9 cellular contexts compared by ENCODE assay signal in genomic region chr15:41492597-41493204, GRCh38. TPM values are rescaled to one million over a fixed set of nuclear protein-coding genes. Genes with fewer than 3 reads are reported as not detected.
A peak's percentile ranks its signal among the peaks of the same experiment; 100 is the strongest.
DNase-seq lines count a peak whose midpoint lies in the region; ATAC-seq and TF ChIP-seq lines count a peak whose summit lies in the region.
"Had no signal": no experiment of that assay in that cellular context is flagged by ENCODE, and none has a peak within 500 bp of the region (broad histone marks: within the 10 kb centered on the region; RNA-seq: fewer than 3 reads in every experiment).

No MANE protein-coding gene starts in this region.

- H3K4me2 ChIP-seq in Karpas-422 (ENCODE audit: low read depth, low read length, poor library complexity, severe bottlenecking): peak overlapping the region; percentile 92

- H3K4me3 Mint-ChIP-seq in CD4-positive, CD25-positive, alpha-beta regulatory T cell: peak overlapping the region; percentile 84 to 99 (median 90)
- H3K4me3 Mint-ChIP-seq in neural crest cell: peak overlapping the region; percentile 82

- H3K4me1 ChIP-seq in CD4-positive, CD25-positive, alpha-beta regulatory T cell (ENCODE audit: control insufficient read depth, insufficient read depth, low read length, poor library complexity, severe bottlenecking): peaks cover 28% of the 10 kb centered on the region
- H3K4me1 ChIP-seq in Karpas-422 (ENCODE audit: low read length): peaks cover 18% of the 10 kb centered on the region
- H3K4me1 ChIP-seq in colonic mucosa: peaks cover 5% of the 10 kb centered on the region

- peak overlapping the region; percentile 100 for H2AFZ ChIP-seq in Karpas-422 (ENCODE audit: low read length)

- no peaks in the 10 kb centered on the region for H3K9me2 ChIP-seq in Karpas-422 (replicated peaks; ENCODE audit: insufficient read depth, low read length)

- H3K27me3 ChIP-seq in CD4-positive, CD25-positive, alpha-beta regulatory T cell (ENCODE audit: control insufficient read depth, insufficient read depth, low read length): peaks cover 10% of the 10 kb centered on the region
- H3K27me3 ChIP-seq in Karpas-422 (ENCODE audit: low read length) (no peaks in the 10 kb centered on the region), colonic mucosa (peaks cover 8% of the 10 kb centered on the region)

- peak overlapping the region; percentile 38 for H3K4me3 ChIP-seq in CD4-positive, CD25-positive, alpha-beta regulatory T cell (ENCODE audit: low read depth, low read length)
- peak overlapping the region; percentile 79 for H3K4me3 ChIP-seq in Karpas-422 (ENCODE audit: low read length)
- H3K4me3 ChIP-seq in colonic mucosa: peak overlapping the region; percentile 64

- peak overlapping the region; percentile 73 for H3K9ac ChIP-seq in Karpas-422 (ENCODE audit: low read length)
- peak overlapping the region; percentile 82 to 85 for H3K9ac ChIP-seq in colonic mucosa (ENCODE audit: low read depth in 2 of 2, low read length in 2 of 2)

- H3K27ac Mint-ChIP-seq in CD4-positive, CD25-positive, alpha-beta regulatory T cell: no peak overlapping the region
- H3K27ac Mint-ChIP-seq in neural crest cell (ENCODE audit: unreplicated experiment): no peak overlapping the region

- TF ChIP-seq CTCF in colonic mucosa (IDR thresholded peaks at IDR 0.05): no peak
- TF ChIP-seq CTCF in neural crest cell (conservative IDR thresholded peaks at IDR 0.05): no peak

- no peak overlapping the region for H3K27ac ChIP-seq in CD4-positive, CD25-positive, alpha-beta regulatory T cell (ENCODE audit: insufficient read depth, low read length, poor library complexity, severe bottlenecking)
- H3K27ac ChIP-seq in Karpas-422 (ENCODE audit: low read length) (no peak overlapping the region), colonic mucosa (peak overlapping the region; percentile 95)
- H3K27ac ChIP-seq: HL-60 had no signal

- no peaks in the 10 kb centered on the region for H3K9me3 Mint-ChIP-seq in CD4-positive, CD25-positive, alpha-beta regulatory T cell
- no peaks in the 10 kb centered on the region for H3K9me3 Mint-ChIP-seq in neural crest cell

- ATAC-seq in CD4-positive, CD25-positive, alpha-beta regulatory T cell (ENCODE audit: low read depth in 2 of 2): no peak
- ATAC-seq in GM19324 (IDR thresholded peaks at IDR 0.05; ENCODE audit: low FRiP score, unreplicated experiment) (no peak), GM21576 (IDR thresholded peaks at IDR 0.05; ENCODE audit: unreplicated experiment) (no peak)

- peaks cover 7% of the 10 kb centered on the region; the same call in 1 of the 2 replicates for H4K20me1 ChIP-seq in Karpas-422 (ENCODE audit: insufficient read depth, low read depth, low read length)

- DNase-seq in CD4-positive, CD25-positive, alpha-beta regulatory T cell: no peak
- no peak for DNase-seq in Karpas-422
- DNase-seq in colonic mucosa: no peak
- no peak for DNase-seq in neural crest cell (ENCODE audit: low read depth, low spot score)
- DNase-seq in DMS79 (lab: John Stamatoyannopoulos, UW): no peak
- DNase-seq in amygdala (lab: John Stamatoyannopoulos, UW): no peak

- H3K36me3 Mint-ChIP-seq in CD4-positive, CD25-positive, alpha-beta regulatory T cell: no peaks in the 10 kb centered on the region
- H3K36me3 Mint-ChIP-seq in neural crest cell (ENCODE audit: low read depth): peaks cover 2% of the 10 kb centered on the region

- H3K4me1 Mint-ChIP-seq in CD4-positive, CD25-positive, alpha-beta regulatory T cell: peaks cover 5 to 23% (median 15%) of the 10 kb centered on the region in 4 donors
- H3K4me1 Mint-ChIP-seq in neural crest cell: peaks cover 16% of the 10 kb centered on the region

- no peaks in the 10 kb centered on the region for H3K79me2 ChIP-seq in Karpas-422 (ENCODE audit: low read length)

- H3K9me3 ChIP-seq in CD4-positive, CD25-positive, alpha-beta regulatory T cell (ENCODE audit: control insufficient read depth in 2 of 2, low read length in 2 of 2): no peaks in the 10 kb centered on the region
- no peaks in the 10 kb centered on the region for H3K9me3 ChIP-seq in Karpas-422 (ENCODE audit: low read length)
- H3K9me3 ChIP-seq in colonic mucosa: no peaks in the 10 kb centered on the region

- peaks cover 28% of the 10 kb centered on the region for H3K27me3 Mint-ChIP-seq in CD4-positive, CD25-positive, alpha-beta regulatory T cell
- peaks cover 61% of the 10 kb centered on the region for H3K27me3 Mint-ChIP-seq in neural crest cell (ENCODE audit: low read depth)

- intact Hi-C loops in colonic mucosa (cut with DNase I): no loop called here

- H3K36me3 ChIP-seq in CD4-positive, CD25-positive, alpha-beta regulatory T cell (ENCODE audit: control insufficient read depth, insufficient read depth, low read length): no peaks in the 10 kb centered on the region
- no peaks in the 10 kb centered on the region for H3K36me3 ChIP-seq in Karpas-422 (ENCODE audit: insufficient read depth, low read length)
- no peaks in the 10 kb centered on the region for H3K36me3 ChIP-seq in colonic mucosa

RNA-seq across cellular contexts. Expression of gene ITPKA, which starts 1.0 kb away (rescaled TPM):
- not detected for total RNA-seq in CD4-positive, CD25-positive, alpha-beta regulatory T cell
- polyA plus RNA-seq in CD4-positive, CD25-positive, alpha-beta regulatory T cell: not detected
- not detected in 2 replicates for total RNA-seq in Karpas-422 (2014; rRNA removed; shearing (Covaris generic); ENCODE audit: low replicate concordance)
- 10 to 100 TPM; 36.1 to 43.5 TPM for total RNA-seq in colonic mucosa
- total RNA-seq in neural crest cell: 1.3 and 1.5 TPM in 2 replicates

RNA-seq across cellular contexts. Expression of gene LTK, which starts 20.9 kb away (rescaled TPM):
- 2.0 TPM for total RNA-seq in CD4-positive, CD25-positive, alpha-beta regulatory T cell
- under 1 TPM; 0.17 to 0.59 (median 0.38) TPM for polyA plus RNA-seq in CD4-positive, CD25-positive, alpha-beta regulatory T cell
- total RNA-seq in Karpas-422 (2014; rRNA removed; shearing (Covaris generic); ENCODE audit: low replicate concordance): 0.78 and 1.7 TPM in 2 replicates
- total RNA-seq in colonic mucosa: 1 to 10 TPM; 6.9 to 8.2 TPM
- total RNA-seq in neural crest cell: 0.16 and 0.19 TPM in 2 replicates

RNA-seq across cellular contexts. Expression of gene RPAP1, which starts 51.4 kb away (rescaled TPM):
- 29.5 TPM for total RNA-seq in CD4-positive, CD25-positive, alpha-beta regulatory T cell
- 1 to 10 TPM; 4.7 to 9.1 (median 8.1) TPM for polyA plus RNA-seq in CD4-positive, CD25-positive, alpha-beta regulatory T cell
- 17.4 and 26.2 TPM in 2 replicates for total RNA-seq in Karpas-422 (2014; rRNA removed; shearing (Covaris generic); ENCODE audit: low replicate concordance)
- 10 to 100 TPM; 21.7 to 53.8 TPM for total RNA-seq in colonic mucosa
- 86.5 and 91.1 TPM in 2 replicates for total RNA-seq in neural crest cell

Comparison
In these comparisons a context has a peak if more than half of its experiments do, and no peak if none do; other contexts are left out.
1. RNA of gene ITPKA, which starts 1.0 kb away (total RNA-seq): 36.1 to 43.5 TPM in colonic mucosa; 1.3 to 1.5 TPM in neural crest cell, not detected in CD4-positive, CD25-positive, alpha-beta regulatory T cell (single experiment) and not detected in Karpas-422; every median in the first group is over 10 times any median in the second.
2. Peak in every context shown above with its lines, with median percentiles within 50 percentile points of each other: H3K4me3 ChIP-seq.